ENCODE assay signal across 8 cellular contexts in the genomic region with DNA sequence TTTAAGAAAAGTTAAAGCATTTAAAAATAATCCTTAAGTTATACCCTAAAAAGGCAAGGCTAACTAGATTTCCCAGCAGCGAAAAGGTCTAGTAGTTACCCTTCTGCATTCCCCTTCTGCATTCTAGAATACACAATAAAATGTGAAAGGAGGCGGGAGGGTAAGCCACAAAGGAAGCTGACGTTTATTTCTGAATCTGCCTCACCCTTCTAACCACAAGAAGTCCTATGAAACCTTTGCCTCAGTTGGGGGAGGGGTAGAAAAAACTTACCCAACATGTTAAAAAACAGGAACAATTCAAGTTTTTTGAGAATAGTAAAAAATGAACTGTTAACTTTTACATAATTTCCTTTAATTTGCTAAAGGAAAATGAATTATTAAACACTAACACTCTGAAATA. TPM values are rescaled to one million over a fixed set of nuclear protein-coding genes. Genes with fewer than 3 reads are reported as not detected.
DNase-seq lines count a peak whose midpoint lies in the region; ATAC-seq and TF ChIP-seq lines count a peak whose summit lies in the region.

No MANE protein-coding gene starts in this region.

- intact Hi-C loops in left cardiac atrium (cut with DNase I), result loop anchor here in 1 of 2 donors (10.0 kb wide), 1 partner anchor 85 kb away; no protein-coding TSS in a partner anchor

- H3K27me3 Mint-ChIP-seq in HFFc6 (ENCODE audit: insufficient read depth), result no peaks in the 10 kb centered on the region
- H3K27me3 Mint-ChIP-seq in activated T-cell treated with anti-CD3 and anti-CD28 coated beads, Interleukin-2, amount 50 U/mL, for 4 hours (ENCODE audit: low read depth), result no peaks in the 10 kb centered on the region
- H3K27me3 Mint-ChIP-seq in stimulated activated naive CD8-positive, alpha-beta T cell treated with anti-CD3 and anti-CD28 coated beads, Interleukin-15, Interleukin-2, amounts not matched to agents 100 ng/mL and 50 ng/mL, for 24 hours, result no peaks in the 10 kb centered on the region

- no peaks in the 10 kb centered on the region for H3K9me3 Mint-ChIP-seq in HFFc6
- no peaks in the 10 kb centered on the region for H3K9me3 Mint-ChIP-seq in activated T-cell treated with anti-CD3 and anti-CD28 coated beads, Interleukin-2, amount 50 U/mL, for 4 hours
- H3K9me3 Mint-ChIP-seq in stimulated activated naive CD8-positive, alpha-beta T cell treated with anti-CD3 and anti-CD28 coated beads, Interleukin-15, Interleukin-2, amounts not matched to agents 100 ng/mL and 50 ng/mL, for 24 hours, result no peaks in the 10 kb centered on the region

- ATAC-seq in activated T-cell treated with anti-CD3 and anti-CD28 coated beads, Interleukin-2, amount 50 U/mL, for 4 hours, result peak; percentile 76 to 79
- ATAC-seq in left cardiac atrium, result peak; percentile 81 to 83

- H3K4me3 Mint-ChIP-seq in HFFc6, result peak overlapping the region; percentile 30; the same call in 1 of the 2 replicates
- peak overlapping the region; percentile 55 for H3K4me3 Mint-ChIP-seq in activated T-cell treated with anti-CD3 and anti-CD28 coated beads, Interleukin-2, amount 50 U/mL, for 4 hours
- H3K4me3 Mint-ChIP-seq in stimulated activated naive CD8-positive, alpha-beta T cell treated with anti-CD3 and anti-CD28 coated beads, Interleukin-15, Interleukin-2, amounts not matched to agents 100 ng/mL and 50 ng/mL, for 24 hours, result peak overlapping the region; percentile 94

- DNase-seq in activated T-cell treated with anti-CD3 and anti-CD28 coated beads for 24 hours (ENCODE audit: low read depth) (peak; percentile 57), activated T-cell treated with anti-CD3 and anti-CD28 coated beads for 4 hours (no peak), HFFc6 (peak; percentile 76), LHCN-M2 (ENCODE audit: low read depth) (peak; percentile 92), left cardiac atrium (no peak), OCI-M2 (lab: John Stamatoyannopoulos, UW; ENCODE audit: unreplicated experiment) (no peak)
- no peak for DNase-seq in activated T-cell treated with anti-CD3 and anti-CD28 coated beads, Interleukin-2, amount 50 U/mL, for 4 hours

- TF ChIP-seq CTCF in HFFc6 (IDR thresholded peaks at IDR 0.05), result no peak

- H3K36me3 Mint-ChIP-seq in HFFc6 (ENCODE audit: low read depth), result peaks cover 25% of the 10 kb centered on the region
- peaks cover 30% of the 10 kb centered on the region for H3K36me3 Mint-ChIP-seq in activated T-cell treated with anti-CD3 and anti-CD28 coated beads, Interleukin-2, amount 50 U/mL, for 4 hours (ENCODE audit: insufficient read depth)
- peaks cover 81% of the 10 kb centered on the region for H3K36me3 Mint-ChIP-seq in stimulated activated naive CD8-positive, alpha-beta T cell treated with anti-CD3 and anti-CD28 coated beads, Interleukin-15, Interleukin-2, amounts not matched to agents 100 ng/mL and 50 ng/mL, for 24 hours (ENCODE audit: low read depth)

- peak overlapping the region; percentile 33; the same call in 1 of the 2 replicates for H3K27ac Mint-ChIP-seq in HFFc6
- peak overlapping the region; percentile 90 for H3K27ac Mint-ChIP-seq in stimulated activated naive CD8-positive, alpha-beta T cell treated with anti-CD3 and anti-CD28 coated beads, Interleukin-15, Interleukin-2, amounts not matched to agents 100 ng/mL and 50 ng/mL, for 24 hours

- peaks cover 42% of the 10 kb centered on the region for H3K4me1 Mint-ChIP-seq in HFFc6 (ENCODE audit: low read depth)
- peaks cover 74% of the 10 kb centered on the region for H3K4me1 Mint-ChIP-seq in activated T-cell treated with anti-CD3 and anti-CD28 coated beads, Interleukin-2, amount 50 U/mL, for 4 hours (ENCODE audit: low read depth)
- H3K4me1 Mint-ChIP-seq in stimulated activated naive CD8-positive, alpha-beta T cell treated with anti-CD3 and anti-CD28 coated beads, Interleukin-15, Interleukin-2, amounts not matched to agents 100 ng/mL and 50 ng/mL, for 24 hours (ENCODE audit: low read depth), result peaks cover 98% of the 10 kb centered on the region

RNA-seq across cellular contexts. Expression of a gene that starts 11.3 kb away (rescaled TPM):
- 10 to 100 TPM; 26.7 to 39.8 (median 32.5) TPM for total RNA-seq in HFFc6 (2021; fragmentation: NEBNext Ultra II Directional; extraction: Animal tissue kit (Norgen Biotek cat#: 25700))
- total RNA-seq in LHCN-M2 (2014; rRNA removed), result 119 and 126 TPM in 2 replicates
- 21.2 TPM for polyA plus RNA-seq in LHCN-M2 (2012)
- total RNA-seq in activated T-cell treated with anti-CD3 and anti-CD28 coated beads, Interleukin-2, amount 50 U/mL, for 4 hours, result 100 to 1,000 TPM; 107 to 166 (median 129) TPM
- 10 to 100 TPM; 11.2 to 11.5 TPM for total RNA-seq in left cardiac atrium

Comparison
In these comparisons a context has a peak if more than half of its experiments do, and no peak if none do; other contexts are left out.
1. DNase-seq: peak in activated T-cell treated with anti-CD3 and anti-CD28 coated beads for 24 hours (single experiment), HFFc6 (single experiment) and LHCN-M2 (single experiment); none in activated T-cell treated with anti-CD3 and anti-CD28 coated beads for 4 hours (single experiment), activated T-cell treated with anti-CD3 and anti-CD28 coated beads, Interleukin-2, amount 50 U/mL, for 4 hours (single experiment), left cardiac atrium (single experiment) and OCI-M2 (single experiment).
2. H3K4me3 Mint-ChIP-seq: peak in every context shown above with its lines; median percentile 94 in stimulated activated naive CD8-positive, alpha-beta T cell treated with anti-CD3 and anti-CD28 coated beads, Interleukin-15, Interleukin-2, amounts not matched to agents 100 ng/mL and 50 ng/mL, for 24 hours; 55 in activated T-cell treated with anti-CD3 and anti-CD28 coated beads, Interleukin-2, amount 50 U/mL, for 4 hours; 30 in HFFc6.